In genomic region chrX:122512561-122513072, GRCh38 we compare ENCODE assay signal across 1 cellular context.
TF ChIP-seq lines count a peak whose summit lies in the region.

No MANE protein-coding gene starts in this region.

TF ChIP-seq in SK-N-SH, 30 proteins besides CTCF, POLR2A, EP300 and RAD21 (continued from another document):
- TF ChIP-seq IRF3 (IDR thresholded peaks at IDR 0.05; ENCODE audit: low read depth, low read length) = no peak
- no peak for TF ChIP-seq FOXM1 (IDR thresholded peaks at IDR 0.05; ENCODE audit: low read depth)
- TF ChIP-seq MXI1 (IDR thresholded peaks at IDR 0.05; ENCODE audit: low read depth, low read length) = no peak
- TF ChIP-seq NRF1 (IDR thresholded peaks at IDR 0.05; ENCODE audit: low read depth, low read length) = no peak
- TF ChIP-seq MAX (IDR thresholded peaks at IDR 0.05; ENCODE audit: low read depth) = no peak
- no peak for TF ChIP-seq NFIC (IDR thresholded peaks at IDR 0.05; ENCODE audit: borderline replicate concordance)
- TF ChIP-seq PBX3 (IDR thresholded peaks at IDR 0.05) = no peak
- TF ChIP-seq EZH2phosphoT487 (IDR thresholded peaks at IDR 0.05; ENCODE audit: borderline replicate concordance, low read depth) = no peak
- TF ChIP-seq TCF12 (IDR thresholded peaks at IDR 0.05) = no peak
- no peak for TF ChIP-seq SIN3A (IDR thresholded peaks at IDR 0.05; ENCODE audit: borderline replicate concordance, low read depth, low read length)
- no peak for TF ChIP-seq YY1 (IDR thresholded peaks at IDR 0.05; ENCODE audit: low read depth)
- no peak for TF ChIP-seq CHD2 (IDR thresholded peaks at IDR 0.05; ENCODE audit: low read length, partially characterized antibody)
